1 cellular context compared by ENCODE assay signal in genomic region chr17:78895322-78895721, GRCh38.
TF ChIP-seq lines count a peak whose summit lies in the region.

No MANE protein-coding gene starts in this region.

TF ChIP-seq in A549, 52 proteins besides CTCF, POLR2A, EP300 and RAD21 (continued from another document):
- TF ChIP-seq, protein P1, sequence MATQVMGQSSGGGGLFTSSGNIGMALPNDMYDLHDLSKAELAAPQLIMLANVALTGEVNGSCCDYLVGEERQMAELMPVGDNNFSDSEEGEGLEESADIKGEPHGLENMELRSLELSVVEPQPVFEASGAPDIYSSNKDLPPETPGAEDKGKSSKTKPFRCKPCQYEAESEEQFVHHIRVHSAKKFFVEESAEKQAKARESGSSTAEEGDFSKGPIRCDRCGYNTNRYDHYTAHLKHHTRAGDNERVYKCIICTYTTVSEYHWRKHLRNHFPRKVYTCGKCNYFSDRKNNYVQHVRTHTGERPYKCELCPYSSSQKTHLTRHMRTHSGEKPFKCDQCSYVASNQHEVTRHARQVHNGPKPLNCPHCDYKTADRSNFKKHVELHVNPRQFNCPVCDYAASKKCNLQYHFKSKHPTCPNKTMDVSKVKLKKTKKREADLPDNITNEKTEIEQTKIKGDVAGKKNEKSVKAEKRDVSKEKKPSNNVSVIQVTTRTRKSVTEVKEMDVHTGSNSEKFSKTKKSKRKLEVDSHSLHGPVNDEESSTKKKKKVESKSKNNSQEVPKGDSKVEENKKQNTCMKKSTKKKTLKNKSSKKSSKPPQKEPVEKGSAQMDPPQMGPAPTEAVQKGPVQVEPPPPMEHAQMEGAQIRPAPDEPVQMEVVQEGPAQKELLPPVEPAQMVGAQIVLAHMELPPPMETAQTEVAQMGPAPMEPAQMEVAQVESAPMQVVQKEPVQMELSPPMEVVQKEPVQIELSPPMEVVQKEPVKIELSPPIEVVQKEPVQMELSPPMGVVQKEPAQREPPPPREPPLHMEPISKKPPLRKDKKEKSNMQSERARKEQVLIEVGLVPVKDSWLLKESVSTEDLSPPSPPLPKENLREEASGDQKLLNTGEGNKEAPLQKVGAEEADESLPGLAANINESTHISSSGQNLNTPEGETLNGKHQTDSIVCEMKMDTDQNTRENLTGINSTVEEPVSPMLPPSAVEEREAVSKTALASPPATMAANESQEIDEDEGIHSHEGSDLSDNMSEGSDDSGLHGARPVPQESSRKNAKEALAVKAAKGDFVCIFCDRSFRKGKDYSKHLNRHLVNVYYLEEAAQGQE (IDR thresholded peaks at IDR 0.05), result no peak
- no peak for TF ChIP-seq NFE2L2 (conservative IDR thresholded peaks at IDR 0.05; ENCODE audit: low read length)
- no peak for TF ChIP-seq JUNB (IDR thresholded peaks at IDR 0.05)
- TF ChIP-seq SREBF2 (IDR thresholded peaks at IDR 0.05), result no peak
- no peak for TF ChIP-seq USF2 (IDR thresholded peaks at IDR 0.05)
- no peak for TF ChIP-seq TFCP2L1 (CRISPR knock-in tag; IDR thresholded peaks at IDR 0.05)
- no peak for TF ChIP-seq HEYL (CRISPR knock-in tag; IDR thresholded peaks at IDR 0.05)
- no peak for TF ChIP-seq CEBPB (IDR thresholded peaks at IDR 0.05)
- no peak for TF ChIP-seq ZFP36 (IDR thresholded peaks at IDR 0.05; ENCODE audit: borderline replicate concordance, partially characterized antibody)
TF ChIP-seq in A549: peak in this region for 0.
